In genomic region chr12:49568442-49568776, GRCh38 we compare ENCODE assay signal across 8 cellular contexts. TPM values are rescaled to one million over a fixed set of nuclear protein-coding genes. Genes with fewer than 3 reads are reported as not detected.
DNase-seq lines count a peak whose midpoint lies in the region; ATAC-seq and TF ChIP-seq lines count a peak whose summit lies in the region.

No MANE protein-coding gene starts in this region.

- H3K27me3 Mint-ChIP-seq in activated naive CD8-positive, alpha-beta T cell treated with anti-CD3 and anti-CD28 coated beads, Interleukin-2, amount 10 ng/mL, durations not matched to agents 7 days and 5 days: no peaks in the 10 kb centered on the region

- TF ChIP-seq POLR2A in tibial nerve (IDR thresholded peaks at IDR 0.05): no peak

- no peaks in the 10 kb centered on the region for H3K27me3 ChIP-seq in liver (ENCODE audit: control insufficient read depth in 4 of 4, insufficient read depth in 4 of 4, low read length in 3 of 4)
- H3K27me3 ChIP-seq in tibial nerve: no peaks in the 10 kb centered on the region

- under 1% methylated on average over 13 of the region's 13 CpGs for WGBS in liver
- WGBS in tibial nerve, 2 donors: 0% methylated on average over 13 of the region's 13 CpGs

- no peak for TF ChIP-seq EP300 in tibial nerve (IDR thresholded peaks at IDR 0.05)

- peak overlapping the region; percentile 86 to 94 for H3K9ac ChIP-seq in liver (ENCODE audit: low read depth in 1 of 2, low read length in 2 of 2)

- peak overlapping the region; percentile 78 to 85 for H3K27ac ChIP-seq in liver (ENCODE audit: low read depth in 1 of 2, low read length in 2 of 2)
- H3K27ac ChIP-seq in tibial nerve: peak overlapping the region; percentile 85 to 98 (median 88)

- no peak for DNase-seq in activated naive CD8-positive, alpha-beta T cell treated with anti-CD3 and anti-CD28 coated beads, Interleukin-2, amount 10 ng/mL, durations not matched to agents 7 days and 5 days
- DNase-seq in tibial nerve (ENCODE audit: low spot score in 2 of 2): no peak
- DNase-seq in AML-193 (lab: John Stamatoyannopoulos, UW): no peak
- DNase-seq in activated gamma-delta T cell treated with Interleukin-2 at 50 U/mL for 16 hours: no peak
- no peak for DNase-seq in cortex of kidney (lab: John Stamatoyannopoulos, UW)

- peak overlapping the region; percentile 99 for H3K27ac Mint-ChIP-seq in activated naive CD8-positive, alpha-beta T cell treated with anti-CD3 and anti-CD28 coated beads, Interleukin-2, amount 10 ng/mL, durations not matched to agents 7 days and 5 days

- POLR2A ChIA-PET in activated naive CD8-positive, alpha-beta T cell treated with anti-CD3 and anti-CD28 coated beads, Interleukin-2, amount 10 ng/mL, durations not matched to agents 7 days and 5 days (lab: Charles Lee): interaction anchor here (0.5 to 0.8 kb wide), 2 partner anchors 15 to 17 kb away, joined by 3 read pairs; no protein-coding TSS in a partner anchor

- TF ChIP-seq RAD21 in liver (IDR thresholded peaks at IDR 0.05): no peak

- no peak for TF ChIP-seq CTCF in liver (IDR thresholded peaks at IDR 0.05; ENCODE audit: low read depth, low read length, missing input control)
- no peak for TF ChIP-seq CTCF in tibial nerve (IDR thresholded peaks at IDR 0.05)

- H3K4me3 ChIP-seq in liver (ENCODE audit: low read depth in 1 of 3, low read length in 3 of 3): peak overlapping the region; percentile 64 to 96 (median 95)
- H3K4me3 ChIP-seq in tibial nerve: peak overlapping the region; percentile 53 to 87 (median 74)

- H3K4me1 ChIP-seq in liver (ENCODE audit: control insufficient read depth in 4 of 4, insufficient read depth in 4 of 4, low read length in 3 of 4) (peaks cover 3 to 21% (median 19%) of the 10 kb centered on the region in 4 donors), tibial nerve (peaks cover 0 to 53% (median 14%) of the 10 kb centered on the region in 4 donors)

- H3K36me3 ChIP-seq in liver (ENCODE audit: control insufficient read depth in 4 of 4, insufficient read depth in 3 of 4, low read depth in 1 of 4, low read length in 3 of 4) (peaks cover 5 to 17% (median 10%) of the 10 kb centered on the region in 4 donors), tibial nerve (peaks cover 0 to 27% (median 0%) of the 10 kb centered on the region in 3 donors)

- no peaks in the 10 kb centered on the region for H3K9me3 Mint-ChIP-seq in activated naive CD8-positive, alpha-beta T cell treated with anti-CD3 and anti-CD28 coated beads, Interleukin-2, amount 10 ng/mL, durations not matched to agents 7 days and 5 days

- H3K4me3 Mint-ChIP-seq in activated naive CD8-positive, alpha-beta T cell treated with anti-CD3 and anti-CD28 coated beads, Interleukin-2, amount 10 ng/mL, durations not matched to agents 7 days and 5 days: peak overlapping the region; percentile 98

- H3K4me1 Mint-ChIP-seq in activated naive CD8-positive, alpha-beta T cell treated with anti-CD3 and anti-CD28 coated beads, Interleukin-2, amount 10 ng/mL, durations not matched to agents 7 days and 5 days: peaks cover 46% of the 10 kb centered on the region

- no peaks in the 10 kb centered on the region for H3K9me3 ChIP-seq in liver (ENCODE audit: control insufficient read depth in 4 of 4, low read length in 3 of 4)
- no peaks in the 10 kb centered on the region for H3K9me3 ChIP-seq in tibial nerve

- peaks cover 10% of the 10 kb centered on the region for H3K36me3 Mint-ChIP-seq in activated naive CD8-positive, alpha-beta T cell treated with anti-CD3 and anti-CD28 coated beads, Interleukin-2, amount 10 ng/mL, durations not matched to agents 7 days and 5 days

- ATAC-seq in GM19372 (IDR thresholded peaks at IDR 0.05; ENCODE audit: low read depth, unreplicated experiment): peak; percentile 20
- ATAC-seq in HG03103 (IDR thresholded peaks at IDR 0.05; ENCODE audit: low read depth, unreplicated experiment): peak; percentile 10
- peak; percentile 13 for ATAC-seq in activated naive CD8-positive, alpha-beta T cell treated with anti-CD3 and anti-CD28 coated beads, Interleukin-2, amount 10 ng/mL, durations not matched to agents 7 days and 5 days (ENCODE audit: low read depth)

TF ChIP-seq in liver, 16 proteins besides CTCF, POLR2A, EP300 and RAD21:
- TF ChIP-seq YY1 (IDR thresholded peaks at IDR 0.05) (no peak), NR2F2 (IDR thresholded peaks at IDR 0.05) (no peak), TAF1 (conservative IDR thresholded peaks at IDR 0.05) (no peak), RXRA (IDR thresholded peaks at IDR 0.05) (no peak), SP1 (IDR thresholded peaks at IDR 0.05) (no peak), EGR1 (IDR thresholded peaks at IDR 0.05; ENCODE audit: low read depth in 2 of 2) (no peak), ATF3 (IDR thresholded peaks at IDR 0.05) (no peak), FOXA2 (IDR thresholded peaks at IDR 0.05) (no peak), JUND (IDR thresholded peaks at IDR 0.05) (no peak), ZBTB33 (IDR thresholded peaks at IDR 0.05) (no peak), GABPA (IDR thresholded peaks at IDR 0.05 in 1 of 2, conservative IDR thresholded peaks at IDR 0.05 in 1 of 2) (no peak), HNF4A (conservative IDR thresholded peaks at IDR 0.05) (no peak), MAX (IDR thresholded peaks at IDR 0.05) (no peak), FOXA1 (IDR thresholded peaks at IDR 0.05) (no peak), HNF4G (IDR thresholded peaks at IDR 0.05) (no peak), REST (IDR thresholded peaks at IDR 0.05) (no peak)

RNA-seq across cellular contexts. Expression of gene MCRS1, which starts 0.5 kb away (rescaled TPM):
- total RNA-seq in activated naive CD8-positive, alpha-beta T cell treated with anti-CD3 and anti-CD28 coated beads, Interleukin-2, amount 10 ng/mL, durations not matched to agents 7 days and 5 days: 10 to 100 TPM; 83.8 to 83.9 TPM
- total RNA-seq in liver: 10 to 100 TPM; 24.8 to 33.1 TPM
- polyA plus RNA-seq in liver: 10 to 100 TPM; 20.0 to 27.4 TPM
- 10 to 100 TPM; 42.0 to 67.2 (median 64.5) TPM for total RNA-seq in tibial nerve

RNA-seq across cellular contexts. Expression of gene KCNH3, which starts 29.6 kb away (rescaled TPM):
- total RNA-seq in activated naive CD8-positive, alpha-beta T cell treated with anti-CD3 and anti-CD28 coated beads, Interleukin-2, amount 10 ng/mL, durations not matched to agents 7 days and 5 days: 1 to 10 TPM; 5.4 to 5.8 TPM
- total RNA-seq in liver: under 1 TPM in 1 of 2 donors, not detected in 1; 0.19 TPM
- polyA plus RNA-seq in liver: under 1 TPM; 0.07 to 0.24 TPM
- under 1 TPM in 2 of 4 donors, not detected in 2; 0.21 to 0.30 TPM for total RNA-seq in tibial nerve

RNA-seq across cellular contexts. Expression of gene FAM186B, which starts 37.0 kb away (rescaled TPM):
- under 1 TPM; 0.11 to 0.20 TPM for total RNA-seq in activated naive CD8-positive, alpha-beta T cell treated with anti-CD3 and anti-CD28 coated beads, Interleukin-2, amount 10 ng/mL, durations not matched to agents 7 days and 5 days
- total RNA-seq in liver (under 1 TPM; 0.19 to 0.84 TPM), tibial nerve (under 1 TPM in 3 of 4 donors, not detected in 1; 0.42 to 0.98 (median 0.44) TPM)
- under 1 TPM; 0.33 to 0.51 TPM for polyA plus RNA-seq in liver

RNA-seq across cellular contexts. Expression of gene PRPF40B, which starts 55.0 kb away (rescaled TPM):
- 10 to 100 TPM; 16.5 to 18.0 TPM for total RNA-seq in activated naive CD8-positive, alpha-beta T cell treated with anti-CD3 and anti-CD28 coated beads, Interleukin-2, amount 10 ng/mL, durations not matched to agents 7 days and 5 days
- 1 to 10 TPM; 2.4 to 4.8 TPM for total RNA-seq in liver
- 1 to 10 TPM; 3.4 to 4.3 TPM for polyA plus RNA-seq in liver
- total RNA-seq in tibial nerve: 10 to 100 TPM; 18.1 to 36.0 (median 21.4) TPM

Comparison
In these comparisons a context has a peak if more than half of its experiments do, and no peak if none do; other contexts are left out.
1. RNA of gene KCNH3, which starts 29.6 kb away (total RNA-seq): 5.4 to 5.8 TPM in activated naive CD8-positive, alpha-beta T cell treated with anti-CD3 and anti-CD28 coated beads, Interleukin-2, amount 10 ng/mL, durations not matched to agents 7 days and 5 days; 0.21 to 0.30 TPM in tibial nerve and 0.19 TPM in liver; every median in the first group is over 4 times any median in the second.
2. Peak in every context shown above with its lines, with median percentiles within 50 percentile points of each other: ATAC-seq.